ENCODE assay signal across 21 cellular contexts in the genomic region with DNA sequence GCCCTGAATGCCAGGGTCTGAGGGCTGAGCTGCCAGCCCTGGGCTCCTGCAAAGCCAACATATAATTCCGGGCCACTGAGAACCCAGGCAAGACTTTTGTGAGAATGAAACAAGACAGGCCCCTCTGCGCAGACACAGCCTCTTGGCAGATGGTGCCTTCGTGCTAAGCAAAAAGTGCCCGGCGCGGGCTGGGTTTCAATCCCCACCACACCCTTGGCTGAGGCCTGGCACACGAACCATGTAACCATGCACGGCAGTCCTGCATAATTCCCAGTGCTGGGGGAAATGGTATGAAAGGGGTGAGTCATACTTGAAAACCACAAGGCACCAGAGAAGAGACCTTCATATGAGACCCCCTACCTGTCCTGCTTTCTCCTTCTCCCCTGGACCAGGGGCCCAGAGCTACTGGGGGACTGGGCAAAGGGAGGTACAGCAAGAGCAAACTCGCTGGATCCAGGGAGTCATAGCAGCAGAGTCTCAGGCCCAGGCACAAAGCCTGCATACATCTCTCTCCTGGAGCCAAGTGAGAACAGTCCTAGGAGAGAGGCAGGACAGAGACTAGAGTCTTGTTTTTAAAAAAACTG. TPM values are rescaled to one million over a fixed set of nuclear protein-coding genes. Genes with fewer than 3 reads are reported as not detected.
DNase-seq lines count a peak whose midpoint lies in the region; TF ChIP-seq lines count a peak whose summit lies in the region.
"Had no signal": no experiment of that assay in that cellular context is flagged by ENCODE, and none has a peak within 500 bp of the region (broad histone marks: within the 10 kb centered on the region; RNA-seq: fewer than 3 reads in every experiment).

No MANE protein-coding gene starts in this region.

- H3K27me3 ChIP-seq in GM23248 (replicated peaks; ENCODE audit: insufficient read depth) (no peaks in the 10 kb centered on the region), SK-N-SH (ENCODE audit: insufficient read depth) (no peaks in the 10 kb centered on the region), colonic mucosa (no peaks in the 10 kb centered on the region)
- H3K27me3 ChIP-seq: sigmoid colon had no signal

- no peak overlapping the region for H3K4me3 ChIP-seq in GM23248
- no peak overlapping the region for H3K4me3 ChIP-seq in SK-N-SH (ENCODE audit: low read depth in 2 of 2, low read length in 1 of 2)
- H3K4me3 ChIP-seq in fibroblast of the aortic adventitia (ENCODE audit: low read depth, low read length), result no peak overlapping the region
- no peak overlapping the region for H3K4me3 ChIP-seq in colonic mucosa
- H3K4me3 ChIP-seq: GM12878, sigmoid colon had no signal

- no peak for TF ChIP-seq EP300 in SK-N-SH (IDR thresholded peaks at IDR 0.05; ENCODE audit: borderline replicate concordance in 1 of 2, low read depth in 1 of 2, low read length in 1 of 2)

- TF ChIP-seq CTCF in SK-N-SH (IDR thresholded peaks at IDR 0.05), result no peak
- TF ChIP-seq CTCF in fibroblast of the aortic adventitia (IDR thresholded peaks at IDR 0.05; ENCODE audit: insufficient read depth, low read length), result no peak
- TF ChIP-seq CTCF in colonic mucosa (IDR thresholded peaks at IDR 0.05), result no peak

- POLR2A ChIA-PET in SK-N-SH (lab: Yijun Ruan, JAX), result no interaction called here

- H3K79me2 ChIP-seq in GM23248 (ENCODE audit: insufficient read depth) (no peaks in the 10 kb centered on the region), SK-N-SH (ENCODE audit: insufficient read depth) (no peaks in the 10 kb centered on the region)

- H3K27ac ChIP-seq in GM23248 (peak overlapping the region; percentile 91), SK-N-SH (ENCODE audit: low read depth in 2 of 2, low read length in 1 of 2) (peak overlapping the region in 1 of 2 experiments; percentile 33; a peak in 2 of 4 replicates), colonic mucosa (no peak overlapping the region), substantia nigra (ENCODE audit: low read depth, low read length, poor library complexity, severe bottlenecking) (no peak overlapping the region)
- H3K27ac ChIP-seq: sigmoid colon had no signal

- 16 to 19% methylated on average over 9 of the region's 9 CpGs for WGBS in GM23248 (ENCODE audit: low coverage in 1 of 2, low lambda C conversion rate in 2 of 2, missing lambda C conversion rate in 2 of 2), 2 experiments
- WGBS in SK-N-SH (ENCODE audit: low lambda C conversion rate), result 84% methylated on average over 8 of the region's 9 CpGs

- CTCF ChIA-PET in SK-N-SH (lab: Yijun Ruan, JAX), result interaction anchor here (0.7 to 13.4 kb wide), 8 partner anchors 11 to 264 kb away, joined by 3 to 148 read pairs (median 4); partner anchors contain the start of gene TBC1D21

- H3K4me1 ChIP-seq in GM23248 (ENCODE audit: insufficient read depth) (peaks cover 34% of the 10 kb centered on the region), SK-N-SH (ENCODE audit: control insufficient read depth in 1 of 2, insufficient read depth in 2 of 2, low read depth in 1 of 2, low read length in 1 of 2) (peaks cover 19 to 28% of the 10 kb centered on the region in 2 experiments; a peak in 3 of 4 replicates), colonic mucosa (no peaks in the 10 kb centered on the region)
- H3K4me1 ChIP-seq: sigmoid colon had no signal

- H3K9ac ChIP-seq in GM23248 (peak overlapping the region; percentile 74), SK-N-SH (no peak overlapping the region), colonic mucosa (ENCODE audit: low read depth in 2 of 2, low read length in 2 of 2) (no peak overlapping the region)

- TF ChIP-seq RAD21 in SK-N-SH (IDR thresholded peaks at IDR 0.05; ENCODE audit: low read length), result no peak

- H3K9me2 ChIP-seq in GM23248 (ENCODE audit: insufficient read depth) (no peaks in the 10 kb centered on the region), SK-N-SH (no peaks in the 10 kb centered on the region)

- H3K9me3 ChIP-seq in GM23248 (ENCODE audit: low read depth), result no peaks in the 10 kb centered on the region
- H3K9me3 ChIP-seq in SK-N-SH, result no peaks in the 10 kb centered on the region
- no peaks in the 10 kb centered on the region for H3K9me3 ChIP-seq in colonic mucosa
- H3K9me3 ChIP-seq: sigmoid colon had no signal

- H3K4me2 ChIP-seq in GM23248 (ENCODE audit: unreplicated experiment) (peak overlapping the region; percentile 48), SK-N-SH (peak overlapping the region; percentile 58)

- in situ Hi-C loops in GM23248 (cut with MboI), result no loop called here

- H3K36me3 ChIP-seq in GM23248 (ENCODE audit: low read depth) (no peaks in the 10 kb centered on the region), SK-N-SH (replicated peaks in 1 of 2; ENCODE audit: control insufficient read depth in 1 of 2, insufficient read depth in 2 of 2, low read length in 1 of 2) (no peaks in the 10 kb centered on the region), colonic mucosa (no peaks in the 10 kb centered on the region)
- H3K36me3 ChIP-seq: sigmoid colon had no signal

- H3F3A ChIP-seq in GM23248 (ENCODE audit: insufficient read depth) (peaks cover 35% of the 10 kb centered on the region), SK-N-SH (replicated peaks; ENCODE audit: insufficient read depth) (peaks cover 4% of the 10 kb centered on the region)

- H4K20me1 ChIP-seq in GM23248 (ENCODE audit: insufficient read depth), result no peaks in the 10 kb centered on the region
- H4K20me1 ChIP-seq in SK-N-SH (ENCODE audit: insufficient read depth), result no peaks in the 10 kb centered on the region

- intact Hi-C loops in colonic mucosa (cut with DNase I), result no loop called here

- DNase-seq in AG08395 (ENCODE audit: low spot score) (peak; percentile 82), GM23248 (peak; percentile 92), SK-N-SH (no peak), fibroblast of the aortic adventitia (ENCODE audit: low read depth) (peak; percentile 65), colonic mucosa (no peak), Ammon's horn (ENCODE audit: low spot score) (no peak), substantia nigra (lab: John Stamatoyannopoulos, UW) (no peak), medulla oblongata (ENCODE audit: extremely low spot score) (no peak)
- DNase-seq: activated CD4-positive, alpha-beta memory T cell treated with anti-CD3 and anti-CD28 coated beads, Interleukin-2, amount 10 ng/mL, durations not matched to agents 7 days and 5 days; activated T-cell treated with anti-CD3 and anti-CD28 coated beads, Interleukin-2, amount 50 U/mL, for 4 hours; CD8-positive, alpha-beta memory T cell; left ventricle myocardium superior; NCI-H2081 treated with DMSO at 0.1 percent for 48 hours; NCI-H69; sigmoid colon; stimulated activated CD4-positive, alpha-beta T cell treated with anti-CD3 and anti-CD28 coated beads, Interleukin-2, amount 100 ng/mL, for 24 hours; T-cell had no signal

- H2AFZ ChIP-seq in GM23248 (no peak overlapping the region), SK-N-SH (ENCODE audit: low read depth) (no peak overlapping the region)

TF ChIP-seq in SK-N-SH, 30 proteins besides CTCF, POLR2A, EP300 and RAD21 (continues in another document):
- TF ChIP-seq NRF1 (IDR thresholded peaks at IDR 0.05; ENCODE audit: low read depth, low read length), result no peak
- no peak for TF ChIP-seq USF2 (IDR thresholded peaks at IDR 0.05; ENCODE audit: borderline replicate concordance, low read depth, low read length)
- TF ChIP-seq ELF1 (IDR thresholded peaks at IDR 0.05), result no peak
- TF ChIP-seq RCOR1 (IDR thresholded peaks at IDR 0.05; ENCODE audit: low read length), result no peak
- TF ChIP-seq RXRA (IDR thresholded peaks at IDR 0.05; ENCODE audit: borderline replicate concordance, low read depth), result no peak
- TF ChIP-seq, protein P1, sequence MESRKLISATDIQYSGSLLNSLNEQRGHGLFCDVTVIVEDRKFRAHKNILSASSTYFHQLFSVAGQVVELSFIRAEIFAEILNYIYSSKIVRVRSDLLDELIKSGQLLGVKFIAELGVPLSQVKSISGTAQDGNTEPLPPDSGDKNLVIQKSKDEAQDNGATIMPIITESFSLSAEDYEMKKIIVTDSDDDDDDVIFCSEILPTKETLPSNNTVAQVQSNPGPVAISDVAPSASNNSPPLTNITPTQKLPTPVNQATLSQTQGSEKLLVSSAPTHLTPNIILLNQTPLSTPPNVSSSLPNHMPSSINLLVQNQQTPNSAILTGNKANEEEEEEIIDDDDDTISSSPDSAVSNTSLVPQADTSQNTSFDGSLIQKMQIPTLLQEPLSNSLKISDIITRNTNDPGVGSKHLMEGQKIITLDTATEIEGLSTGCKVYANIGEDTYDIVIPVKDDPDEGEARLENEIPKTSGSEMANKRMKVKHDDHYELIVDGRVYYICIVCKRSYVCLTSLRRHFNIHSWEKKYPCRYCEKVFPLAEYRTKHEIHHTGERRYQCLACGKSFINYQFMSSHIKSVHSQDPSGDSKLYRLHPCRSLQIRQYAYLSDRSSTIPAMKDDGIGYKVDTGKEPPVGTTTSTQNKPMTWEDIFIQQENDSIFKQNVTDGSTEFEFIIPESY (IDR thresholded peaks at IDR 0.05; ENCODE audit: borderline replicate concordance, low read depth), result no peak
- no peak for TF ChIP-seq MEF2A (IDR thresholded peaks at IDR 0.05; ENCODE audit: borderline replicate concordance, low read depth)
- no peak for TF ChIP-seq JUND (IDR thresholded peaks at IDR 0.05)
- TF ChIP-seq GATA2 (CRISPR knock-in tag; IDR thresholded peaks at IDR 0.05), result no peak
- no peak for TF ChIP-seq SIN3A (IDR thresholded peaks at IDR 0.05; ENCODE audit: borderline replicate concordance, low read depth, low read length)
- TF ChIP-seq FOSL2 (IDR thresholded peaks at IDR 0.05; ENCODE audit: borderline replicate concordance, low read depth), result peak; percentile 65

RNA-seq across cellular contexts. Expression of gene LOXL1, which starts 26.0 kb away (rescaled TPM):
- total RNA-seq in GM23248 (2014; rRNA removed; shearing (Covaris generic)), result 534 and 540 TPM in 2 replicates
- polyA plus RNA-seq in GM23248 (2016; fragmentation: Nextera tagmentation; extraction: Ambion mirVana) (396 and 401 TPM in 2 replicates), SK-N-SH (2012; rRNA removed) (37.5 and 50.3 TPM in 2 replicates)
- polyA plus RNA-seq in SK-N-SH (2012; cell fraction: cytosol; rRNA removed), result 36.5 and 50.1 TPM in 2 replicates
- polyA plus RNA-seq in SK-N-SH (2012; cell fraction: nucleus; rRNA removed), result 52.4 and 60.2 TPM in 2 replicates
- total RNA-seq in fibroblast of the aortic adventitia (ENCODE audit: low replicate concordance) (53.4 and 176 TPM in 2 replicates), colonic mucosa (1 to 10 TPM; 2.3 to 6.9 TPM)

RNA-seq across cellular contexts. Expression of gene TBC1D21, which starts 26.9 kb away (rescaled TPM):
- total RNA-seq in GM23248 (2014; rRNA removed; shearing (Covaris generic)), result not detected in 2 replicates
- polyA plus RNA-seq in GM23248 (2016; fragmentation: Nextera tagmentation; extraction: Ambion mirVana), result not detected in 2 replicates
- not detected in 2 replicates for polyA plus RNA-seq in SK-N-SH (2012; rRNA removed)
- not detected in 2 replicates for polyA plus RNA-seq in SK-N-SH (2012; cell fraction: cytosol; rRNA removed)
- polyA plus RNA-seq in SK-N-SH (2012; cell fraction: nucleus; rRNA removed), result not detected in 2 replicates
- not detected in 2 replicates for total RNA-seq in fibroblast of the aortic adventitia (ENCODE audit: low replicate concordance)
- total RNA-seq in colonic mucosa, result not detected
- total RNA-seq: activated CD4-positive, alpha-beta memory T cell treated with anti-CD3 and anti-CD28 coated beads, Interleukin-2, amount 10 ng/mL, durations not matched to agents 7 days and 5 days; activated T-cell treated with anti-CD3 and anti-CD28 coated beads, Interleukin-2, amount 50 U/mL, for 4 hours; CD8-positive, alpha-beta memory T cell; cerebellum; GM12878; left ventricle myocardium superior; osteocyte; sigmoid colon; T-cell had no signal
- polyA plus RNA-seq: CD8-positive, alpha-beta memory T cell; GM12878; IgD-negative memory B cell; sigmoid colon had no signal

Comparison
In these comparisons a context has a peak if more than half of its experiments do, and no peak if none do; other contexts are left out.
1. DNase-seq: peak in AG08395 (single experiment), GM23248 (single experiment) and fibroblast of the aortic adventitia (single experiment); none in SK-N-SH (single experiment), colonic mucosa (single experiment), Ammon's horn (single experiment), substantia nigra (0 of 49) and medulla oblongata (single experiment).